ENCODE assay signal across 1 cellular context in genomic region chr17:4956493-4957061, GRCh38.
TF ChIP-seq lines count a peak whose summit lies in the region.

No MANE protein-coding gene starts in this region.

TF ChIP-seq in HCT116, 20 proteins besides CTCF, POLR2A, EP300 and RAD21:
- TF ChIP-seq MAX (IDR thresholded peaks at IDR 0.05) = no peak
- no peak for TF ChIP-seq EGR1 (IDR thresholded peaks at IDR 0.05; ENCODE audit: low read depth)
- no peak for TF ChIP-seq EZH2phosphoT487 (IDR thresholded peaks at IDR 0.05; ENCODE audit: borderline replicate concordance)
- TF ChIP-seq EZH2 (IDR thresholded peaks at IDR 0.05) = no peak
- TF ChIP-seq, protein P1, sequence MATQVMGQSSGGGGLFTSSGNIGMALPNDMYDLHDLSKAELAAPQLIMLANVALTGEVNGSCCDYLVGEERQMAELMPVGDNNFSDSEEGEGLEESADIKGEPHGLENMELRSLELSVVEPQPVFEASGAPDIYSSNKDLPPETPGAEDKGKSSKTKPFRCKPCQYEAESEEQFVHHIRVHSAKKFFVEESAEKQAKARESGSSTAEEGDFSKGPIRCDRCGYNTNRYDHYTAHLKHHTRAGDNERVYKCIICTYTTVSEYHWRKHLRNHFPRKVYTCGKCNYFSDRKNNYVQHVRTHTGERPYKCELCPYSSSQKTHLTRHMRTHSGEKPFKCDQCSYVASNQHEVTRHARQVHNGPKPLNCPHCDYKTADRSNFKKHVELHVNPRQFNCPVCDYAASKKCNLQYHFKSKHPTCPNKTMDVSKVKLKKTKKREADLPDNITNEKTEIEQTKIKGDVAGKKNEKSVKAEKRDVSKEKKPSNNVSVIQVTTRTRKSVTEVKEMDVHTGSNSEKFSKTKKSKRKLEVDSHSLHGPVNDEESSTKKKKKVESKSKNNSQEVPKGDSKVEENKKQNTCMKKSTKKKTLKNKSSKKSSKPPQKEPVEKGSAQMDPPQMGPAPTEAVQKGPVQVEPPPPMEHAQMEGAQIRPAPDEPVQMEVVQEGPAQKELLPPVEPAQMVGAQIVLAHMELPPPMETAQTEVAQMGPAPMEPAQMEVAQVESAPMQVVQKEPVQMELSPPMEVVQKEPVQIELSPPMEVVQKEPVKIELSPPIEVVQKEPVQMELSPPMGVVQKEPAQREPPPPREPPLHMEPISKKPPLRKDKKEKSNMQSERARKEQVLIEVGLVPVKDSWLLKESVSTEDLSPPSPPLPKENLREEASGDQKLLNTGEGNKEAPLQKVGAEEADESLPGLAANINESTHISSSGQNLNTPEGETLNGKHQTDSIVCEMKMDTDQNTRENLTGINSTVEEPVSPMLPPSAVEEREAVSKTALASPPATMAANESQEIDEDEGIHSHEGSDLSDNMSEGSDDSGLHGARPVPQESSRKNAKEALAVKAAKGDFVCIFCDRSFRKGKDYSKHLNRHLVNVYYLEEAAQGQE (IDR thresholded peaks at IDR 0.05; ENCODE audit: low read depth) = no peak
- TF ChIP-seq, protein P2, sequence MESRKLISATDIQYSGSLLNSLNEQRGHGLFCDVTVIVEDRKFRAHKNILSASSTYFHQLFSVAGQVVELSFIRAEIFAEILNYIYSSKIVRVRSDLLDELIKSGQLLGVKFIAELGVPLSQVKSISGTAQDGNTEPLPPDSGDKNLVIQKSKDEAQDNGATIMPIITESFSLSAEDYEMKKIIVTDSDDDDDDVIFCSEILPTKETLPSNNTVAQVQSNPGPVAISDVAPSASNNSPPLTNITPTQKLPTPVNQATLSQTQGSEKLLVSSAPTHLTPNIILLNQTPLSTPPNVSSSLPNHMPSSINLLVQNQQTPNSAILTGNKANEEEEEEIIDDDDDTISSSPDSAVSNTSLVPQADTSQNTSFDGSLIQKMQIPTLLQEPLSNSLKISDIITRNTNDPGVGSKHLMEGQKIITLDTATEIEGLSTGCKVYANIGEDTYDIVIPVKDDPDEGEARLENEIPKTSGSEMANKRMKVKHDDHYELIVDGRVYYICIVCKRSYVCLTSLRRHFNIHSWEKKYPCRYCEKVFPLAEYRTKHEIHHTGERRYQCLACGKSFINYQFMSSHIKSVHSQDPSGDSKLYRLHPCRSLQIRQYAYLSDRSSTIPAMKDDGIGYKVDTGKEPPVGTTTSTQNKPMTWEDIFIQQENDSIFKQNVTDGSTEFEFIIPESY (IDR thresholded peaks at IDR 0.05; ENCODE audit: extremely low read depth, insufficient replicate concordance, low read length) = no peak
- no peak for TF ChIP-seq POLR2AphosphoS5 (IDR thresholded peaks at IDR 0.05; ENCODE audit: low read depth, low read length)
- TF ChIP-seq, protein P3, sequence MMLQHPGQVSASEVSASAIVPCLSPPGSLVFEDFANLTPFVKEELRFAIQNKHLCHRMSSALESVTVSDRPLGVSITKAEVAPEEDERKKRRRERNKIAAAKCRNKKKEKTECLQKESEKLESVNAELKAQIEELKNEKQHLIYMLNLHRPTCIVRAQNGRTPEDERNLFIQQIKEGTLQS (IDR thresholded peaks at IDR 0.05) = no peak
- no peak for TF ChIP-seq CBX3 (IDR thresholded peaks at IDR 0.05; ENCODE audit: low read depth)
- no peak for TF ChIP-seq JUND (IDR thresholded peaks at IDR 0.05)
- no peak for TF ChIP-seq SP1 (IDR thresholded peaks at IDR 0.05; ENCODE audit: low read depth)
- no peak for TF ChIP-seq FOSL1 (IDR thresholded peaks at IDR 0.05; ENCODE audit: low read depth)
- TF ChIP-seq CEBPB (IDR thresholded peaks at IDR 0.05; ENCODE audit: low read depth) = no peak
